Comparison of ENCODE assay signal across 18 cellular contexts in genomic region chr11:66523611-66524010, GRCh38. TPM values are rescaled to one million over a fixed set of nuclear protein-coding genes. Genes with fewer than 3 reads are reported as not detected.
A peak's percentile ranks its signal among the peaks of the same experiment; 100 is the strongest.
DNase-seq lines count a peak whose midpoint lies in the region; ATAC-seq and TF ChIP-seq lines count a peak whose summit lies in the region.
"Had no signal": no experiment of that assay in that cellular context is flagged by ENCODE, and none has a peak within 500 bp of the region (broad histone marks: within the 10 kb centered on the region; RNA-seq: fewer than 3 reads in every experiment).

No MANE protein-coding gene starts in this region.

- no peak overlapping the region for H3K9ac ChIP-seq in skeletal muscle tissue (ENCODE audit: low read depth in 1 of 3, low read length in 3 of 3)

- ATAC-seq in RWPE2 (ENCODE audit: low read depth), result 0 out of 3 replicates have a peak, but pooled peaks have one; percentile 17
- ATAC-seq in heart left ventricle, result peak; percentile 81 to 97 (median 92)
- no peak for ATAC-seq in GM21576 (IDR thresholded peaks at IDR 0.05; ENCODE audit: unreplicated experiment)

- H3K27me3 ChIP-seq in RWPE2 (ENCODE audit: insufficient read depth, poor library complexity, severe bottlenecking), result no peaks in the 10 kb centered on the region
- no peaks in the 10 kb centered on the region for H3K27me3 ChIP-seq in heart left ventricle
- no peaks in the 10 kb centered on the region for H3K27me3 ChIP-seq in right atrium auricular region
- H3K27me3 ChIP-seq in skeletal muscle tissue (ENCODE audit: control insufficient read depth in 3 of 3, insufficient read depth in 3 of 3, low read length in 3 of 3), result no peaks in the 10 kb centered on the region

- 38 to 74% (median 54%) methylated on average over 11 of the region's 11 CpGs for WGBS in heart left ventricle, 4 donors

- H3K27ac ChIP-seq in RWPE2 (ENCODE audit: poor library complexity, severe bottlenecking) (no peak overlapping the region), heart left ventricle (peak overlapping the region in 8 of 12 donors; percentile 2 to 48 (median 33)), right atrium auricular region (peak overlapping the region; percentile 53 to 70), skeletal muscle tissue (ENCODE audit: low read depth, low read length) (peak overlapping the region; percentile 56)

- DNase-seq in RWPE2 (ENCODE audit: low spot score) (no peak), heart left ventricle (peak in 4 of 5 donors; percentile 69 to 83 (median 76)), right atrium auricular region (ENCODE audit: low spot score) (no peak), NCI-H2107 (lab: John Stamatoyannopoulos, UW) (no peak), HuH-7.5 (ENCODE audit: low spot score) (no peak)
- no peak for DNase-seq in stimulated activated CD4-positive, alpha-beta T cell treated with anti-CD3 and anti-CD28 coated beads, Interleukin-1b, Interleukin-23, amount 100 ng/mL, for 48 hours
- DNase-seq: ACHN; C1 segment of cervical spinal cord; Calu3; CD4-positive, alpha-beta T cell; DMS 273 treated with DMSO at 0.1 percent for 48 hours; GOT3; HCEC 1CT; HFFc6 had no signal

- H3K36me3 ChIP-seq in RWPE2 (ENCODE audit: low read depth) (peaks cover 34% of the 10 kb centered on the region), heart left ventricle (peaks cover 0 to 88% (median 69%) of the 10 kb centered on the region in 9 donors), right atrium auricular region (peaks cover 36% of the 10 kb centered on the region), skeletal muscle tissue (ENCODE audit: control insufficient read depth in 3 of 3, insufficient read depth in 3 of 3, low read length in 3 of 3) (peaks cover 17 to 39% (median 38%) of the 10 kb centered on the region in 3 donors)

- intact Hi-C loops in heart left ventricle (cut with DNase I), result no loop called here

- TF ChIP-seq CTCF in RWPE2 (IDR thresholded peaks at IDR 0.05; ENCODE audit: poor library complexity, severe bottlenecking) (no peak), heart left ventricle (IDR thresholded peaks at IDR 0.05) (no peak), right atrium auricular region (IDR thresholded peaks at IDR 0.05) (no peak)

- H3K9me3 ChIP-seq in RWPE2 (ENCODE audit: severe bottlenecking) (no peaks in the 10 kb centered on the region), heart left ventricle (no peaks in the 10 kb centered on the region), right atrium auricular region (no peaks in the 10 kb centered on the region), skeletal muscle tissue (ENCODE audit: control insufficient read depth in 3 of 3, low read length in 3 of 3) (no peaks in the 10 kb centered on the region)

- H3K4me3 ChIP-seq in RWPE2 (ENCODE audit: severe bottlenecking), result no peak overlapping the region
- H3K4me3 ChIP-seq in heart left ventricle, result no peak overlapping the region
- no peak overlapping the region for H3K4me3 ChIP-seq in right atrium auricular region
- H3K4me3 ChIP-seq in skeletal muscle tissue (ENCODE audit: low read length in 3 of 3), result no peak overlapping the region

- H3K4me1 ChIP-seq in RWPE2 (ENCODE audit: insufficient read depth, poor library complexity, severe bottlenecking), result no peaks in the 10 kb centered on the region
- H3K4me1 ChIP-seq in heart left ventricle, result peaks cover 0 to 18% (median 0%) of the 10 kb centered on the region in 12 donors
- H3K4me1 ChIP-seq in right atrium auricular region, result peaks cover 0 to 7% of the 10 kb centered on the region in 2 donors
- peaks cover 4 to 9% (median 5%) of the 10 kb centered on the region in 3 donors for H3K4me1 ChIP-seq in skeletal muscle tissue (ENCODE audit: control insufficient read depth in 3 of 3, insufficient read depth in 3 of 3, low read length in 3 of 3)

- TF ChIP-seq POLR2A in heart left ventricle (IDR thresholded peaks at IDR 0.05), result no peak

RNA-seq across cellular contexts. Expression of gene BBS1, which starts 13.2 kb away (rescaled TPM):
- total RNA-seq in heart left ventricle, result 10 to 100 TPM; 15.8 to 51.8 (median 18.7) TPM
- 10 to 100 TPM; 11.0 to 11.9 TPM for polyA plus RNA-seq in heart left ventricle
- total RNA-seq in right atrium auricular region, result 10 to 100 TPM; 37.0 to 38.7 TPM
- total RNA-seq in skeletal muscle tissue, result 14.6 TPM

RNA-seq across cellular contexts. Expression of gene ZDHHC24, which starts 22.2 kb away (rescaled TPM):
- total RNA-seq in heart left ventricle, result 10 to 100 TPM in 2 of 9 donors, 1 to 10 TPM in 7; 5.3 to 13.2 (median 6.7) TPM
- polyA plus RNA-seq in heart left ventricle, result 1 to 10 TPM; 5.1 to 6.5 TPM
- 10 to 100 TPM; 10.9 to 16.5 TPM for total RNA-seq in right atrium auricular region
- total RNA-seq in skeletal muscle tissue, result 3.7 TPM

RNA-seq across cellular contexts. Expression of gene ACTN3, which starts 23.1 kb away (rescaled TPM):
- not detected for total RNA-seq in heart left ventricle
- under 1 TPM; 0.01 to 0.04 TPM for polyA plus RNA-seq in heart left ventricle
- not detected for total RNA-seq in right atrium auricular region
- 156 TPM for total RNA-seq in skeletal muscle tissue
- total RNA-seq: Calu3, Daoy, HT1080 had no signal

RNA-seq across cellular contexts. Expression of gene DPP3, which starts 43.4 kb away (rescaled TPM):
- 10 to 100 TPM in 6 of 9 donors, 1 to 10 TPM in 3; 6.2 to 43.1 (median 14.9) TPM for total RNA-seq in heart left ventricle
- polyA plus RNA-seq in heart left ventricle, result 10 to 100 TPM in 1 of 2 donors, 1 to 10 TPM in 1; 6.4 to 35.5 TPM
- total RNA-seq in right atrium auricular region, result 10 to 100 TPM in 1 of 2 donors, 1 to 10 TPM in 1; 8.2 to 11.1 TPM
- total RNA-seq in skeletal muscle tissue, result 26.1 TPM

RNA-seq across cellular contexts. Expression of gene CTSF, which starts 44.8 kb away (rescaled TPM):
- 10 to 100 TPM; 34.6 to 76.4 (median 52.8) TPM for total RNA-seq in heart left ventricle
- 10 to 100 TPM; 17.7 to 23.3 TPM for polyA plus RNA-seq in heart left ventricle
- 100 to 1,000 TPM in 1 of 2 donors, 10 to 100 TPM in 1; 79.1 to 124 TPM for total RNA-seq in right atrium auricular region
- 27.1 TPM for total RNA-seq in skeletal muscle tissue

Comparison
In these comparisons a context has a peak if more than half of its experiments do, and no peak if none do; other contexts are left out.
1. DNase-seq: peak in heart left ventricle (4 of 5); none in RWPE2 (single experiment), right atrium auricular region (single experiment), stimulated activated CD4-positive, alpha-beta T cell treated with anti-CD3 and anti-CD28 coated beads, Interleukin-1b, Interleukin-23, amount 100 ng/mL, for 48 hours (single experiment), NCI-H2107 (single experiment) and HuH-7.5 (single experiment).
2. RNA of gene ACTN3, which starts 23.1 kb away (total RNA-seq): 156 TPM in skeletal muscle tissue (single experiment); not detected in right atrium auricular region and not detected in heart left ventricle; every median in the first group is over 100 times any median in the second.